In genomic region chr9:129944501-129945116, GRCh38 we compare ENCODE assay signal across 1 cellular context.
TF ChIP-seq lines count a peak whose summit lies in the region.

No MANE protein-coding gene starts in this region.

TF ChIP-seq in WTC11, 78 proteins besides CTCF, POLR2A, EP300 and RAD21 (continued from another document):
- TF ChIP-seq ARID4B (CRISPR knock-in tag; IDR thresholded peaks at IDR 0.05; ENCODE audit: borderline replicate concordance) (no peak), JAZF1 (CRISPR knock-in tag; IDR thresholded peaks at IDR 0.05) (no peak), TCF7 (CRISPR knock-in tag; IDR thresholded peaks at IDR 0.05; ENCODE audit: low read depth) (no peak), ZNF416 (CRISPR knock-in tag; IDR thresholded peaks at IDR 0.05) (no peak), ZMAT4 (CRISPR knock-in tag; IDR thresholded peaks at IDR 0.05) (no peak), ELF4 (CRISPR knock-in tag; IDR thresholded peaks at IDR 0.05; ENCODE audit: low read depth) (no peak)
TF ChIP-seq in WTC11: peak in this region for 0.
